Comparison of ENCODE assay signal across 8 cellular contexts in the genomic region with DNA sequence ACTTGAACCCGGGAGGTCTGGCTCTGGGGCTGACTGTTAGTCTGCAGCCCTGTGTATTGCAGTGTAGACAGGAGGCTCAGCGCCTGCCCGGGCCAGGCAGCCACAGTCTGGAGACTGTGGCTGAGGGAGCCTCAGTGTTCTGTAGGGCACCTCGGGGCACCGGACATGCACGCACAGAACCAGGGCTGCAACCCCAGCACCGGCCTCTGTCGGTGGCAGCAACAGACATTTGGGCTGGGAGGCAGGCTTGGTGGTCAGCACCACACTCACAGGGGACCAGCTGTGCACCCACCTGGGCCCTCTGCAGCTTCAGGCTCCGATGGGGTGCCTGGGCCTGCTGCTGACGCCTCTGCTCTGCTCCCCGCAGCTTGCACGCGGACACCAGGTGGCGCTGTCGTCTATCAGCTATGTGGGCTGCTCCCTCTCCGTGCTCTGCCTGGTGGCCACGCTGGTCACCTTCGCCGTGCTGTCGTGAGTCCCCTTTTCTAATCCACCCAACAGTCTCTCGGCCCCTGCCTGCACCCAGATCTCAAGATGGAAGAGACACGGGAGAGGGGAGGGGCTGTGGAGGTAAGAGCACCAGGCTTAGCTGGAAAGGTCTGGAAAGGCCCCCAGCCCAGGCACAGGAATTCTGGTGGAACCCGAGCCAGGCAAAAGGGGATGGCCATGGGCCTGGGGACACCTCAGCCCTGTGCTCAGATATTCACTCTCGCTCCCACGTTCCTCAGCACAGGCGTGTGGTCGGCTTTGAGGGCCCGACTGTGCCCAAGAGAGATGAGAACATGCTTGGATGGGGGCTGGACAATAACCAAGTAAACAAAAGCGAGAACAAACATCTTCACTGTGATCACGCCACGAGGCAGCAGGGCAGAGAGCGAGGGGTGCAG.
DNase-seq lines count a peak whose midpoint lies in the region; ATAC-seq, FAIRE-seq and TF ChIP-seq lines count a peak whose summit lies in the region.

No MANE protein-coding gene starts in this region.

- no peak overlapping the region for H3K4ac ChIP-seq in H1 (replicated peaks; ENCODE audit: insufficient read length, low read depth, low read length)

- H3K4me3 ChIP-seq in AG10803 (ENCODE audit: low read length) (no peak overlapping the region), H1 (ENCODE audit: extremely low read depth in 1 of 4, insufficient read depth in 2 of 4, low read depth in 3 of 4, low read length in 4 of 4) (no peak overlapping the region)

- H3K9me3 ChIP-seq in H1 (ENCODE audit: insufficient read depth in 2 of 2, low read depth in 1 of 2, low read length in 1 of 2), result 0 out of 4 replicates have a peak, but pooled peaks cover 0 to 2% of the 10 kb centered on the region in 2 experiments

- H2BK15ac ChIP-seq in H1 (ENCODE audit: low read length), result no peak overlapping the region

- peak; percentile 77 for ATAC-seq in GM18907 (IDR thresholded peaks at IDR 0.05; ENCODE audit: unreplicated experiment)
- ATAC-seq in HG03196 (IDR thresholded peaks at IDR 0.05; ENCODE audit: unreplicated experiment), result peak; percentile 61

- no peak overlapping the region for H2BK120ac ChIP-seq in H1 (replicated peaks; ENCODE audit: low read depth, low read length)

- POLR2A ChIA-PET in H1 (lab: Charles Lee; ENCODE audit: partially characterized antibody), result interaction anchor here (1.1 kb wide), 1 partner anchor 124 kb away, joined by 3 read pairs; no protein-coding TSS in a partner anchor

- H3K4me2 ChIP-seq in H1 (ENCODE audit: insufficient read depth in 1 of 2, low read depth in 2 of 2, low read length in 2 of 2), result 0 out of 4 replicates have a peak overlapping the region, but pooled peaks of 1 of the 2 experiments have one; percentile 43

- 50% methylated on average over 29 of the region's 32 CpGs; no CpG with 5 or more reads in 1 of the 2 experiments for WGBS in H1 (ENCODE audit: extremely low coverage in 1 of 2, insufficient coverage in 1 of 2, insufficient read length in 1 of 2, insufficient replicate concordance in 2 of 2, low coverage in 1 of 2, low lambda C conversion rate in 2 of 2, missing lambda C conversion rate in 1 of 2), 2 experiments

- no peak overlapping the region for H3K18ac ChIP-seq in H1 (ENCODE audit: extremely low read depth, low read length)

- H2AK5ac ChIP-seq in H1 (ENCODE audit: low read depth, low read length), result no peak overlapping the region

- TF ChIP-seq CTCF in AG10803 (conservative IDR thresholded peaks at IDR 0.05; ENCODE audit: low read length), result peak; percentile 85
- TF ChIP-seq CTCF in H1 (IDR thresholded peaks at IDR 0.05; ENCODE audit: control extremely low read depth in 1 of 3, insufficient read depth in 1 of 3, low read depth in 1 of 3, low read length in 3 of 3), result peak; percentile 99 to 100 (median 99)

- H2BK20ac ChIP-seq in H1 (ENCODE audit: low read length), result no peak overlapping the region

- H3K23ac ChIP-seq in H1 (ENCODE audit: insufficient read length), result no peak overlapping the region

- H3K4me1 ChIP-seq in H1 (replicated peaks in 1 of 4; ENCODE audit: control insufficient read depth in 3 of 4, insufficient read depth in 4 of 4, low read length in 3 of 4), result no peaks in the 10 kb centered on the region; a peak in 1 of 7 replicates

- CTCF ChIA-PET in H1 (lab: Charles Lee; ENCODE audit: partially characterized antibody), result interaction anchor here (0.6 to 5.7 kb wide), 48 partner anchors 8 to 801 kb away, joined by 3 to 126 read pairs (median 4); no protein-coding TSS in a partner anchor

- TF ChIP-seq EP300 in H1 (IDR thresholded peaks at IDR 0.05; ENCODE audit: borderline replicate concordance in 1 of 2, low read depth in 2 of 2, low read length in 2 of 2), result no peak

- no peak overlapping the region for H2BK12ac ChIP-seq in H1 (ENCODE audit: low read depth, low read length)

- H3K79me1 ChIP-seq in H1 (ENCODE audit: low read depth, low read length), result no peaks in the 10 kb centered on the region

- no peak overlapping the region for H3K27ac ChIP-seq in H1 (ENCODE audit: low read depth, low read length)

- H2AFZ ChIP-seq in H1 (ENCODE audit: low read length), result peak overlapping the region; percentile 96

- H2BK5ac ChIP-seq in H1 (ENCODE audit: low read depth, low read length), result no peak overlapping the region

- TF ChIP-seq RAD21 in H1 (IDR thresholded peaks at IDR 0.05 in 1 of 2, conservative IDR thresholded peaks at IDR 0.05 in 1 of 2; ENCODE audit: low read depth in 2 of 2, low read length in 2 of 2), result peak; percentile 91 to 92

- DNase-seq in AG10803 (ENCODE audit: low read depth) (peak; percentile 66), NCI-H82 treated with DMSO at 0.1 percent for 48 hours (lab: John Stamatoyannopoulos, UW; ENCODE audit: unreplicated experiment) (peak; percentile 73), H1 (ENCODE audit: low read depth in 1 of 2, low spot score in 2 of 2) (peak; percentile 63 to 96), midbrain (lab: John Stamatoyannopoulos, UW) (peak; percentile 77)
- peak; percentile 53 to 56 for DNase-seq in activated CD8-positive, alpha-beta memory T cell treated with anti-CD3 and anti-CD28 coated beads for 4 hours (ENCODE audit: low read depth in 2 of 2)
- DNase-seq in stimulated activated CD8-positive, alpha-beta memory T cell treated with anti-CD3 and anti-CD28 coated beads, Interleukin-4, amount 100 ng/mL, for 48 hours, result peak; percentile 95

- FAIRE-seq in H1 (lab: Jason Lieb, UNC), result no peak

- no peak overlapping the region for H3K9ac ChIP-seq in H1 (replicated peaks in 1 of 4; ENCODE audit: extremely low read depth in 1 of 4, low read depth in 3 of 4, low read length in 3 of 4)

- H4K8ac ChIP-seq in H1 (ENCODE audit: extremely low read depth, insufficient read depth, low read length), result peak overlapping the region; percentile 19; the same call in 1 of the 2 replicates

- H3K23me2 ChIP-seq in H1 (ENCODE audit: low read depth, low read length), result peaks cover 8% of the 10 kb centered on the region

- no peak overlapping the region for H3K56ac ChIP-seq in H1 (replicated peaks; ENCODE audit: insufficient read length, low read depth, low read length)

- H4K91ac ChIP-seq in H1 (replicated peaks; ENCODE audit: insufficient read length, low read length), result peak overlapping the region; percentile 52

- TF ChIP-seq POLR2A in H1 (IDR thresholded peaks at IDR 0.05; ENCODE audit: control extremely low read depth in 1 of 2, low read depth in 2 of 2, low read length in 2 of 2), result no peak

- no peak overlapping the region for H3K14ac ChIP-seq in H1 (ENCODE audit: insufficient read length)

- H4K5ac ChIP-seq in H1 (ENCODE audit: insufficient read length, low read depth, low read length), result no peak overlapping the region

- no peaks in the 10 kb centered on the region for H4K20me1 ChIP-seq in H1 (replicated peaks in 1 of 2; ENCODE audit: control insufficient read depth in 1 of 2, insufficient read depth in 2 of 2, low read length in 2 of 2)

- no peaks in the 10 kb centered on the region for H3K27me3 ChIP-seq in H1 (replicated peaks in 1 of 4; ENCODE audit: control insufficient read depth in 3 of 4, extremely low read depth in 1 of 4, insufficient read depth in 3 of 4, low read length in 3 of 4)

- no peaks in the 10 kb centered on the region for H3K79me2 ChIP-seq in H1 (ENCODE audit: control insufficient read depth in 1 of 2, insufficient read depth in 2 of 2, low read length in 2 of 2)

- H3K36me3 ChIP-seq in H1 (ENCODE audit: control insufficient read depth in 2 of 4, insufficient read depth in 4 of 4, low read length in 3 of 4), result no peaks in the 10 kb centered on the region; a peak in 1 of 8 replicates

TF ChIP-seq in H1, 55 proteins besides CTCF, POLR2A, EP300 and RAD21 (continues in another document):
- no peak for TF ChIP-seq SAP30 (IDR thresholded peaks at IDR 0.05; ENCODE audit: insufficient read depth, insufficient replicate concordance, low read length)
- no peak for TF ChIP-seq SIX5 (IDR thresholded peaks at IDR 0.05; ENCODE audit: low read depth, low read length)
- TF ChIP-seq CREB1 (IDR thresholded peaks at IDR 0.05), result peak; percentile 52; the same call in 1 of the 2 replicates
- peak; percentile 78; the same call in 1 of the 2 replicates for TF ChIP-seq GABPA (IDR thresholded peaks at IDR 0.05; ENCODE audit: borderline replicate concordance, insufficient read depth, low read length)
- TF ChIP-seq CTBP2 (IDR thresholded peaks at IDR 0.05; ENCODE audit: borderline replicate concordance, insufficient read depth, insufficient read length, low read length), result no peak
- TF ChIP-seq GTF2F1 (IDR thresholded peaks at IDR 0.05; ENCODE audit: borderline replicate concordance, low read depth, low read length), result no peak
- TF ChIP-seq, protein P1, sequence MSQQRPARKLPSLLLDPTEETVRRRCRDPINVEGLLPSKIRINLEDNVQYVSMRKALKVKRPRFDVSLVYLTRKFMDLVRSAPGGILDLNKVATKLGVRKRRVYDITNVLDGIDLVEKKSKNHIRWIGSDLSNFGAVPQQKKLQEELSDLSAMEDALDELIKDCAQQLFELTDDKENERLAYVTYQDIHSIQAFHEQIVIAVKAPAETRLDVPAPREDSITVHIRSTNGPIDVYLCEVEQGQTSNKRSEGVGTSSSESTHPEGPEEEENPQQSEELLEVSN (IDR thresholded peaks at IDR 0.05), result 0 out of 2 replicates have a peak, but pooled peaks have one; percentile 18
- TF ChIP-seq, protein P2, sequence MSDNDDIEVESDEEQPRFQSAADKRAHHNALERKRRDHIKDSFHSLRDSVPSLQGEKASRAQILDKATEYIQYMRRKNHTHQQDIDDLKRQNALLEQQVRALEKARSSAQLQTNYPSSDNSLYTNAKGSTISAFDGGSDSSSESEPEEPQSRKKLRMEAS (IDR thresholded peaks at IDR 0.05), result peak; percentile 64
- no peak for TF ChIP-seq RNF2 (IDR thresholded peaks at IDR 0.05; ENCODE audit: borderline replicate concordance, low read depth, low read length, missing control alignments, poor library complexity, severe bottlenecking)
- TF ChIP-seq, protein P3, sequence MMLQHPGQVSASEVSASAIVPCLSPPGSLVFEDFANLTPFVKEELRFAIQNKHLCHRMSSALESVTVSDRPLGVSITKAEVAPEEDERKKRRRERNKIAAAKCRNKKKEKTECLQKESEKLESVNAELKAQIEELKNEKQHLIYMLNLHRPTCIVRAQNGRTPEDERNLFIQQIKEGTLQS (IDR thresholded peaks at IDR 0.05; ENCODE audit: insufficient read depth, low read depth, low read length), result no peak
- TF ChIP-seq POLR2AphosphoS5 (IDR thresholded peaks at IDR 0.05; ENCODE audit: low read depth, low read length), result no peak
- 0 out of 4 replicates have a peak, but pooled peaks of 1 of the 2 experiments have one; percentile 28 for TF ChIP-seq SIN3A (conservative IDR thresholded peaks at IDR 0.05 in 1 of 2, IDR thresholded peaks at IDR 0.05 in 1 of 2; ENCODE audit: low read depth in 1 of 2, low read length in 2 of 2)
- no peak for TF ChIP-seq RBBP5 (IDR thresholded peaks at IDR 0.05; ENCODE audit: borderline replicate concordance, low read depth, low read length)
